22 cellular contexts compared by ENCODE assay signal in the genomic region with DNA sequence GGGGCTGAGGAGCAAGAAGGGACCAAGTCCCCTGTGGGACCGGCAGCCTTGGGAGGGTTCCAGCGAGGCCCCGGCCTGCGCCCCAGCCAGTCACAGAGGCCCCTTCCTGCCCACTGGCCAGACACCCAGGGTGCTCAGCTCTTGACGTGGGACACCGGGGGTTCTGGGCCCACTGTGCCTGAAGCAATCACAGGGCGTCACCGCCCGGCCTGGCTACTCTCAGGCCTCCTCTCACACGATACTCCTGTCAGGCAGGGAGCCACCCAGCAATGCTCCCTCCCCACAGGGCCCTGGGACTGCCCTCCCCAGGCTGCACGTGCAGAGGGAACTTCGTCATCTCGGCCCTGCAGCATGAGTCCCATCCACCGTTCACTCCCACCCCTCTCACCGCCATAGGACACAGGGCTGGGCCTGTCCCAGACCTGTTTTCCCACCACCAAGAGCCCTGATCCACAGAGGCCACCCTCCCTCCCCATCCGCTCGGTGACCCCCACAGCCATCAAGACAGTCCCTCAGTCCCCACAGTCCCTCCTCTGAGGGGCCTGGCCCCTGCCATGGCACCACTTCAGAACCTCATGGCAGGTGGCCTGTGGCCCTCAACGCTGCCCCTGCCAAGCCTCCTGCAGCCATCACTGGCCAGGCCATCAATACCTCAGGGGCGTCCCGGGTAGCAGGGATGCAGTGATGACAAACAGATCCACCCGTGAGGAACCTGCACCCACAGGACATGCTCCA. TPM values are rescaled to one million over a fixed set of nuclear protein-coding genes. Genes with fewer than 3 reads are reported as not detected.
A peak's percentile ranks its signal among the peaks of the same experiment; 100 is the strongest.
DNase-seq lines count a peak whose midpoint lies in the region; ATAC-seq and TF ChIP-seq lines count a peak whose summit lies in the region.
"Had no signal": no experiment of that assay in that cellular context is flagged by ENCODE, and none has a peak within 500 bp of the region (broad histone marks: within the 10 kb centered on the region; RNA-seq: fewer than 3 reads in every experiment).

No MANE protein-coding gene starts in this region.

- H3K27ac Mint-ChIP-seq in CD8-positive, alpha-beta T cell, result peak overlapping the region; percentile 70
- H3K27ac Mint-ChIP-seq: activated CD4-positive, alpha-beta memory T cell treated with anti-CD3 and anti-CD28 coated beads, Interleukin-2, amount 10 ng/mL, durations not matched to agents 7 days and 5 days had no signal

- DNase-seq in CD8-positive, alpha-beta T cell, result no peak
- no peak for DNase-seq in RWPE1 (ENCODE audit: low spot score)
- DNase-seq in heart right ventricle, result no peak
- DNase-seq in osteoblast (ENCODE audit: insufficient read length, low spot score, missing footprints), result peak; percentile 38
- no peak for DNase-seq in NCI-H2227 treated with DMSO at 0.1 percent for 48 hours (lab: John Stamatoyannopoulos, UW)
- DNase-seq in retina, result no peak
- DNase-seq in central memory CD4-positive, alpha-beta T cell, result no peak
- no peak for DNase-seq in sciatic nerve (ENCODE audit: low spot score)
- DNase-seq: activated CD4-positive, alpha-beta memory T cell treated with anti-CD3 and anti-CD28 coated beads, Interleukin-2, amount 10 ng/mL, durations not matched to agents 7 days and 5 days; activated naive CD4-positive, alpha-beta T cell; CD4-positive, alpha-beta memory T cell; cortex of kidney; GF-D8; naive thymus-derived CD4-positive, alpha-beta T cell; NCI-H1694 treated with DMSO at 0.1 percent for 48 hours; NCI-H2171 treated with DMSO at 0.1 percent for 48 hours; NCI-H69; stimulated activated CD4-positive, alpha-beta T cell treated with anti-CD3 and anti-CD28 coated beads, Interleukin-1b, Interleukin-23, amount 100 ng/mL, for 48 hours; thyroid gland had no signal

- peaks cover 34% of the 10 kb centered on the region for H4K20me1 ChIP-seq in osteoblast (ENCODE audit: insufficient read depth, low read length)

- H3K4me3 Mint-ChIP-seq in CD8-positive, alpha-beta T cell, result no peak overlapping the region
- H3K4me3 Mint-ChIP-seq: activated CD4-positive, alpha-beta memory T cell treated with anti-CD3 and anti-CD28 coated beads, Interleukin-2, amount 10 ng/mL, durations not matched to agents 7 days and 5 days had no signal

- no peaks in the 10 kb centered on the region for H3K36me3 ChIP-seq in CD8-positive, alpha-beta T cell (ENCODE audit: insufficient read depth, low read length)
- H3K36me3 ChIP-seq in heart right ventricle, result peaks cover 0 to 11% (median 0%) of the 10 kb centered on the region in 9 donors
- H3K36me3 ChIP-seq in osteoblast (ENCODE audit: insufficient read depth, low read length), result no peaks in the 10 kb centered on the region
- H3K36me3 ChIP-seq: pancreas, thyroid gland had no signal

- H3K36me3 Mint-ChIP-seq in CD8-positive, alpha-beta T cell, result peaks cover 3% of the 10 kb centered on the region

- H3K79me2 ChIP-seq in osteoblast (ENCODE audit: insufficient read depth, low read length), result peaks cover 95% of the 10 kb centered on the region

- no peaks in the 10 kb centered on the region for H3K27me3 ChIP-seq in CD8-positive, alpha-beta T cell (ENCODE audit: insufficient read depth, low read length)
- H3K27me3 ChIP-seq in heart right ventricle (no peaks in the 10 kb centered on the region), osteoblast (ENCODE audit: insufficient read depth, low read length) (no peaks in the 10 kb centered on the region)
- H3K27me3 ChIP-seq: adrenal gland, pancreas, thyroid gland had no signal

- H2AFZ ChIP-seq in osteoblast (ENCODE audit: low read length), result no peak overlapping the region

- no peaks in the 10 kb centered on the region for H3K27me3 Mint-ChIP-seq in CD8-positive, alpha-beta T cell (ENCODE audit: low read depth)
- H3K27me3 Mint-ChIP-seq: activated CD4-positive, alpha-beta memory T cell treated with anti-CD3 and anti-CD28 coated beads, Interleukin-2, amount 10 ng/mL, durations not matched to agents 7 days and 5 days; CD4-positive, alpha-beta memory T cell; naive thymus-derived CD4-positive, alpha-beta T cell had no signal

- intact Hi-C loops in CD8-positive, alpha-beta T cell (cut with DNase I, micrococcal nuclease), result no loop called here
- intact Hi-C loops in heart right ventricle (cut with DNase I) (no loop called here), sciatic nerve (cut with DNase I) (no loop called here)

- H3K4me2 ChIP-seq in osteoblast (ENCODE audit: insufficient read depth, low read length), result no peak overlapping the region

- H3K9me3 ChIP-seq in CD8-positive, alpha-beta T cell (ENCODE audit: low read length), result no peaks in the 10 kb centered on the region
- H3K9me3 ChIP-seq in heart right ventricle, result no peaks in the 10 kb centered on the region
- H3K9me3 ChIP-seq in osteoblast (ENCODE audit: low read depth, low read length), result no peaks in the 10 kb centered on the region
- H3K9me3 ChIP-seq: adrenal gland, pancreas, thyroid gland had no signal

- POLR2A ChIA-PET in CD8-positive, alpha-beta T cell (lab: Charles Lee), result no interaction called here
- POLR2A ChIA-PET in RWPE1 (lab: Yijun Ruan, JAX; ENCODE audit: low non-redundant PET), result no interaction called here

- peaks cover 4% of the 10 kb centered on the region for H3K4me1 ChIP-seq in CD8-positive, alpha-beta T cell (ENCODE audit: insufficient read depth, low read length)
- H3K4me1 ChIP-seq in heart right ventricle (peaks cover 0 to 31% (median 10%) of the 10 kb centered on the region in 9 donors), osteoblast (ENCODE audit: insufficient read depth, low read length) (no peaks in the 10 kb centered on the region)
- H3K4me1 ChIP-seq: adrenal gland, pancreas, thyroid gland had no signal

- peaks cover 68% of the 10 kb centered on the region for H3K4me1 Mint-ChIP-seq in CD8-positive, alpha-beta T cell (ENCODE audit: low read depth)

- CTCF ChIA-PET in CD8-positive, alpha-beta T cell (lab: Charles Lee), result no interaction called here
- CTCF ChIA-PET in RWPE1 (lab: Yijun Ruan, JAX), result no interaction called here

- TF ChIP-seq CTCF in CD8-positive, alpha-beta T cell (IDR thresholded peaks at IDR 0.05), result no peak
- TF ChIP-seq CTCF in RWPE1 (conservative IDR thresholded peaks at IDR 0.05; ENCODE audit: low read depth), result no peak
- no peak for TF ChIP-seq CTCF in heart right ventricle (IDR thresholded peaks at IDR 0.05)
- no peak for TF ChIP-seq CTCF in osteoblast (IDR thresholded peaks at IDR 0.05; ENCODE audit: extremely low read depth, low read depth, low read length)

- no peaks in the 10 kb centered on the region for H3K9me3 Mint-ChIP-seq in CD8-positive, alpha-beta T cell
- H3K9me3 Mint-ChIP-seq: activated CD4-positive, alpha-beta memory T cell treated with anti-CD3 and anti-CD28 coated beads, Interleukin-2, amount 10 ng/mL, durations not matched to agents 7 days and 5 days; naive thymus-derived CD4-positive, alpha-beta T cell had no signal

- no peak overlapping the region for H3K27ac ChIP-seq in CD8-positive, alpha-beta T cell (ENCODE audit: low read depth, low read length)
- H3K27ac ChIP-seq in RWPE1, result peak overlapping the region; percentile 6; the same call in 1 of the 2 replicates
- H3K27ac ChIP-seq in heart right ventricle, result no peak overlapping the region
- H3K27ac ChIP-seq in osteoblast (ENCODE audit: low read depth, low read length), result no peak overlapping the region
- H3K27ac ChIP-seq: adrenal gland, pancreas, thyroid gland had no signal

- H3K4me3 ChIP-seq in CD8-positive, alpha-beta T cell (ENCODE audit: low read depth, low read length), result no peak overlapping the region
- H3K4me3 ChIP-seq in heart right ventricle (no peak overlapping the region), osteoblast (ENCODE audit: insufficient read depth, low read length) (no peak overlapping the region)
- H3K4me3 ChIP-seq: adrenal gland, lung, pancreas, thyroid gland had no signal

- WGBS in heart right ventricle, 2 donors, result 49 to 55% methylated on average over 21 of the region's 21 CpGs

- no peak for ATAC-seq in CD8-positive, alpha-beta T cell
- ATAC-seq in heart right ventricle (peak in 7 of 8 donors; percentile 30 to 77 (median 49)), sciatic nerve (no peak)
- ATAC-seq: naive thymus-derived CD4-positive, alpha-beta T cell had no signal

RNA-seq across cellular contexts. Expression of gene TAF4, which starts 14.3 kb away (rescaled TPM):
- 10 to 100 TPM in 1 of 2 experiments, 1 to 10 TPM in 1; 9.8 to 14.1 TPM for total RNA-seq in CD8-positive, alpha-beta T cell
- total RNA-seq in heart right ventricle, result 10 to 100 TPM in 8 of 10 donors, 1 to 10 TPM in 2; 8.6 to 14.8 (median 11.8) TPM
- 1 to 10 TPM; 3.7 to 7.9 TPM for polyA plus RNA-seq in heart right ventricle
- 4.3 and 4.7 TPM in 2 replicates for total RNA-seq in osteoblast
- total RNA-seq in sciatic nerve, result 20.1 TPM

Comparison
In these comparisons a context has a peak if more than half of its experiments do, and no peak if none do; other contexts are left out.
1. ATAC-seq: peak in heart right ventricle (7 of 8); none in CD8-positive, alpha-beta T cell (single experiment) and sciatic nerve (single experiment).